In genomic region chr11:134725939-134726639, GRCh38 we compare ENCODE assay signal across 1 cellular context.
TF ChIP-seq lines count a peak whose summit lies in the region.

No MANE protein-coding gene starts in this region.

TF ChIP-seq in HepG2, 621 proteins besides CTCF, POLR2A, EP300 and RAD21 (continued from another document):
- TF ChIP-seq ZBTB2 (CRISPR knock-in tag; IDR thresholded peaks at IDR 0.05; ENCODE audit: low read depth) = no peak
- no peak for TF ChIP-seq ZHX2 (IDR thresholded peaks at IDR 0.05; ENCODE audit: low read depth)
- TF ChIP-seq ZHX2 (CRISPR knock-in tag; IDR thresholded peaks at IDR 0.05; ENCODE audit: borderline replicate concordance) = no peak
- no peak for TF ChIP-seq ZNF263 (CRISPR knock-in tag; IDR thresholded peaks at IDR 0.05)
- no peak for TF ChIP-seq ZNF430 (CRISPR knock-in tag; IDR thresholded peaks at IDR 0.05)
